Comparison of ENCODE assay signal across 18 cellular contexts in genomic region chr12:42978718-42979117, GRCh38.
DNase-seq lines count a peak whose midpoint lies in the region; ATAC-seq and TF ChIP-seq lines count a peak whose summit lies in the region.
"Had no signal": no experiment of that assay in that cellular context is flagged by ENCODE, and none has a peak within 500 bp of the region (broad histone marks: within the 10 kb centered on the region; RNA-seq: fewer than 3 reads in every experiment).

No MANE protein-coding gene starts in this region.

- no peak overlapping the region for H3K4me3 Mint-ChIP-seq in chondrocyte (ENCODE audit: unreplicated experiment)
- H3K4me3 Mint-ChIP-seq: B cell; CD8-positive, alpha-beta memory T cell had no signal

- H3K27ac ChIP-seq in mesodermal cell (ENCODE audit: low read depth, low read length, severe bottlenecking) (peak overlapping the region; percentile 18), smooth muscle cell (ENCODE audit: low read depth) (peak overlapping the region; percentile 27), psoas muscle (no peak overlapping the region)

- H3F3A ChIP-seq in smooth muscle cell (ENCODE audit: low read depth), result peaks cover 30% of the 10 kb centered on the region

- H3K27me3 Mint-ChIP-seq in chondrocyte (ENCODE audit: low read depth), result no peaks in the 10 kb centered on the region
- H3K27me3 Mint-ChIP-seq: B cell; CD4-positive, CD25-positive, alpha-beta regulatory T cell; CD8-positive, alpha-beta memory T cell had no signal

- H3K36me3 ChIP-seq in mesodermal cell (ENCODE audit: control insufficient read depth, insufficient read depth, low read length) (no peaks in the 10 kb centered on the region), smooth muscle cell (ENCODE audit: low read depth) (no peaks in the 10 kb centered on the region), psoas muscle (ENCODE audit: insufficient read depth in 1 of 2, low read depth in 1 of 2) (no peaks in the 10 kb centered on the region)
- H3K36me3 ChIP-seq: HAP-1 had no signal

- H3K9ac ChIP-seq in smooth muscle cell (ENCODE audit: low read depth), result no peak overlapping the region

- no peak overlapping the region for H3K27ac Mint-ChIP-seq in chondrocyte (ENCODE audit: unreplicated experiment)
- H3K27ac Mint-ChIP-seq: B cell; CD4-positive, CD25-positive, alpha-beta regulatory T cell; CD8-positive, alpha-beta memory T cell had no signal

- no peaks in the 10 kb centered on the region for H3K36me3 Mint-ChIP-seq in chondrocyte (ENCODE audit: low read depth)
- H3K36me3 Mint-ChIP-seq: CD4-positive, CD25-positive, alpha-beta regulatory T cell; CD8-positive, alpha-beta memory T cell had no signal

- no peak overlapping the region for H3K4me3 ChIP-seq in mesodermal cell (ENCODE audit: extremely low read depth, insufficient read depth, low read length, poor library complexity, severe bottlenecking)
- H3K4me3 ChIP-seq in smooth muscle cell, result no peak overlapping the region
- no peak overlapping the region for H3K4me3 ChIP-seq in psoas muscle
- H3K4me3 ChIP-seq: GM12878, HAP-1 had no signal

- no peak overlapping the region for H3K4me2 ChIP-seq in smooth muscle cell

- no peaks in the 10 kb centered on the region for H3K27me3 ChIP-seq in smooth muscle cell (ENCODE audit: low read depth)
- no peaks in the 10 kb centered on the region for H3K27me3 ChIP-seq in psoas muscle (ENCODE audit: insufficient read depth in 3 of 3, low read length in 2 of 3)

- H3K9me3 Mint-ChIP-seq in chondrocyte (ENCODE audit: low read depth), result peaks cover 9% of the 10 kb centered on the region

- H4K20me1 ChIP-seq in smooth muscle cell (ENCODE audit: low read depth), result no peaks in the 10 kb centered on the region

- peak; percentile 79 for DNase-seq in SK-N-DZ (ENCODE audit: low spot score)
- peak; percentile 64 for DNase-seq in islet precursor cell
- no peak for DNase-seq in smooth muscle cell (lab: John Stamatoyannopoulos, UW; ENCODE audit: unreplicated experiment)
- DNase-seq in chondrocyte (ENCODE audit: low spot score), result no peak
- DNase-seq in amygdala (lab: John Stamatoyannopoulos, UW), result no peak
- DNase-seq in psoas muscle, result no peak
- DNase-seq: C1 segment of cervical spinal cord; CD4-positive, CD25-positive, alpha-beta regulatory T cell; CD8-positive, alpha-beta memory T cell; COR-L47; DMS 273 treated with DMSO at 0.1 percent for 48 hours; DMS53; DND-41; EL had no signal

- intact Hi-C loops in psoas muscle (cut with DNase I), result no loop called here

- H3K9me3 ChIP-seq in mesodermal cell (ENCODE audit: control insufficient read depth, low read length) (peaks cover 6% of the 10 kb centered on the region), smooth muscle cell (replicated peaks; ENCODE audit: low read depth) (no peaks in the 10 kb centered on the region), psoas muscle (no peaks in the 10 kb centered on the region)

- no peak for TF ChIP-seq CTCF in smooth muscle cell (IDR thresholded peaks at IDR 0.05; ENCODE audit: borderline replicate concordance, insufficient read depth, poor library complexity, severe bottlenecking)
- TF ChIP-seq CTCF in chondrocyte (IDR thresholded peaks at IDR 0.05), result no peak
- TF ChIP-seq CTCF in psoas muscle (IDR thresholded peaks at IDR 0.05), result no peak

- 80% methylated on average over 1 of the region's 1 CpG; no CpG with 5 or more reads in 1 of the 2 experiments for WGBS in mesodermal cell (ENCODE audit: insufficient coverage in 2 of 2), 2 experiments
- WGBS in smooth muscle cell (ENCODE audit: low lambda C conversion rate), result 19% methylated on average over 1 of the region's 1 CpG
- 54 to 65% (median 60%) methylated on average over 1 of the region's 1 CpG for WGBS in psoas muscle, 3 donors

- no peaks in the 10 kb centered on the region for H3K79me2 ChIP-seq in smooth muscle cell (ENCODE audit: low read depth)

- peak overlapping the region; percentile 18 for H2AFZ ChIP-seq in smooth muscle cell (ENCODE audit: low read depth)

- no peak for ATAC-seq in psoas muscle
- ATAC-seq: GM12878 had no signal

- H3K4me1 ChIP-seq in mesodermal cell (ENCODE audit: control insufficient read depth, insufficient read depth, low read length, poor library complexity, severe bottlenecking) (peaks cover 26% of the 10 kb centered on the region), smooth muscle cell (ENCODE audit: low read depth) (peaks cover 36% of the 10 kb centered on the region), psoas muscle (no peaks in the 10 kb centered on the region)

- peaks cover 44% of the 10 kb centered on the region for H3K4me1 Mint-ChIP-seq in chondrocyte (ENCODE audit: low read depth)
- H3K4me1 Mint-ChIP-seq: B cell; CD4-positive, CD25-positive, alpha-beta regulatory T cell; CD8-positive, alpha-beta memory T cell had no signal

Comparison
In these comparisons a context has a peak if more than half of its experiments do, and no peak if none do; other contexts are left out.
1. DNase-seq: peak in SK-N-DZ (single experiment) and islet precursor cell (single experiment); none in smooth muscle cell (single experiment), chondrocyte (single experiment), amygdala (0 of 56) and psoas muscle (0 of 2).